17 cellular contexts compared by ENCODE assay signal in genomic region chr22:24816841-24817240, GRCh38. TPM values are rescaled to one million over a fixed set of nuclear protein-coding genes. Genes with fewer than 3 reads are reported as not detected.
A peak's percentile ranks its signal among the peaks of the same experiment; 100 is the strongest.
DNase-seq lines count a peak whose midpoint lies in the region; ATAC-seq and TF ChIP-seq lines count a peak whose summit lies in the region.
"Had no signal": no experiment of that assay in that cellular context is flagged by ENCODE, and none has a peak within 500 bp of the region (broad histone marks: within the 10 kb centered on the region; RNA-seq: fewer than 3 reads in every experiment).

No MANE protein-coding gene starts in this region.

- TF ChIP-seq RAD21 in SK-N-SH (IDR thresholded peaks at IDR 0.05; ENCODE audit: low read length), result no peak

- H3K9me2 ChIP-seq in SK-N-SH (no peaks in the 10 kb centered on the region), hepatocyte (replicated peaks; ENCODE audit: insufficient read depth) (no peaks in the 10 kb centered on the region)

- no peak overlapping the region for H3K27ac Mint-ChIP-seq in naive thymus-derived CD4-positive, alpha-beta T cell
- H3K27ac Mint-ChIP-seq: CD4-positive, alpha-beta T cell had no signal

- no peak overlapping the region; a peak in 1 of 4 replicates for H3K4me3 ChIP-seq in SK-N-SH (ENCODE audit: low read depth in 2 of 2, low read length in 1 of 2)
- H3K4me3 ChIP-seq in hepatocyte, result no peak overlapping the region
- no peak overlapping the region for H3K4me3 ChIP-seq in naive thymus-derived CD4-positive, alpha-beta T cell (ENCODE audit: low read length)
- no peak overlapping the region for H3K4me3 ChIP-seq in WERI-Rb-1 (ENCODE audit: low read depth, low read length)

- CTCF ChIA-PET in SK-N-SH (lab: Yijun Ruan, JAX), result interaction anchor here (0.8 to 1.8 kb wide), 6 partner anchors 9 to 231 kb away, joined by 3 to 7 read pairs (median 4); no protein-coding TSS in a partner anchor
- CTCF ChIA-PET in naive thymus-derived CD4-positive, alpha-beta T cell (lab: Charles Lee), result interaction anchor here (0.6 kb wide), 1 partner anchor 658 kb away, joined by 4 read pairs; no protein-coding TSS in a partner anchor

- H3K4me1 ChIP-seq in SK-N-SH (ENCODE audit: control insufficient read depth in 1 of 2, insufficient read depth in 2 of 2, low read depth in 1 of 2, low read length in 1 of 2) (peaks cover 0 to 37% of the 10 kb centered on the region in 2 experiments; a peak in 1 of 4 replicates), hepatocyte (ENCODE audit: insufficient read depth) (peaks cover 7% of the 10 kb centered on the region)
- no peaks in the 10 kb centered on the region for H3K4me1 ChIP-seq in naive thymus-derived CD4-positive, alpha-beta T cell (ENCODE audit: control insufficient read depth in 2 of 2, insufficient read depth in 2 of 2, low read length in 2 of 2)

- no peak for ATAC-seq in GM18870 (IDR thresholded peaks at IDR 0.05; ENCODE audit: unreplicated experiment)
- no peak for ATAC-seq in naive thymus-derived CD4-positive, alpha-beta T cell

- H3K27me3 Mint-ChIP-seq in naive thymus-derived CD4-positive, alpha-beta T cell, result peaks cover 0 to 3% (median 0%) of the 10 kb centered on the region in 5 donors
- H3K27me3 Mint-ChIP-seq: CD4-positive, alpha-beta T cell had no signal

- no peaks in the 10 kb centered on the region for H3K9me3 ChIP-seq in SK-N-SH
- no peaks in the 10 kb centered on the region for H3K9me3 ChIP-seq in hepatocyte (ENCODE audit: low read depth)
- H3K9me3 ChIP-seq in naive thymus-derived CD4-positive, alpha-beta T cell (ENCODE audit: control insufficient read depth in 2 of 3, low read length in 3 of 3), result peaks cover 0 to 14% (median 0%) of the 10 kb centered on the region in 3 experiments
- H3K9me3 ChIP-seq in WERI-Rb-1 (ENCODE audit: severe bottlenecking), result peaks cover 6% of the 10 kb centered on the region

- H2AFZ ChIP-seq in SK-N-SH (ENCODE audit: low read depth) (no peak overlapping the region), hepatocyte (no peak overlapping the region)

- no peaks in the 10 kb centered on the region for H3F3A ChIP-seq in SK-N-SH (replicated peaks; ENCODE audit: insufficient read depth)

- H3K9ac ChIP-seq in SK-N-SH, result no peak overlapping the region

- no peaks in the 10 kb centered on the region for H4K20me1 ChIP-seq in SK-N-SH (ENCODE audit: insufficient read depth)
- H4K20me1 ChIP-seq in hepatocyte (ENCODE audit: insufficient read depth, poor library complexity, severe bottlenecking), result no peaks in the 10 kb centered on the region

- H3K36me3 ChIP-seq in SK-N-SH (replicated peaks in 1 of 2; ENCODE audit: control insufficient read depth in 1 of 2, insufficient read depth in 2 of 2, low read length in 1 of 2), result no peaks in the 10 kb centered on the region
- no peaks in the 10 kb centered on the region for H3K36me3 ChIP-seq in hepatocyte (replicated peaks; ENCODE audit: insufficient read depth, low read depth)
- no peaks in the 10 kb centered on the region for H3K36me3 ChIP-seq in naive thymus-derived CD4-positive, alpha-beta T cell (ENCODE audit: control insufficient read depth in 2 of 3, insufficient read depth in 3 of 3, low read length in 3 of 3)
- no peaks in the 10 kb centered on the region for H3K36me3 ChIP-seq in WERI-Rb-1

- DNase-seq in C1 segment of cervical spinal cord (lab: John Stamatoyannopoulos, UW) (peak in 10 of 14 donors; percentile 17 to 93 (median 39)), SK-N-SH (peak; percentile 75), hepatocyte (ENCODE audit: low spot score) (peak; percentile 32), pons (ENCODE audit: low spot score) (peak; percentile 46), WERI-Rb-1 (no peak)
- no peak for DNase-seq in naive thymus-derived CD4-positive, alpha-beta T cell
- no peak for DNase-seq in activated T-cell treated with anti-CD3 and anti-CD28 coated beads, Interleukin-2, amount 50 U/mL, for 1 hour
- DNase-seq: AML-193; CD4-positive, alpha-beta T cell; DMS79 treated with DMSO at 0.1 percent for 48 hours; GDM1; GOT3; NCI-H1048; NCI-H345; SHP77 treated with DMSO at 0.1 percent for 48 hours had no signal

- TF ChIP-seq EP300 in SK-N-SH (IDR thresholded peaks at IDR 0.05; ENCODE audit: borderline replicate concordance in 1 of 2, low read depth in 1 of 2, low read length in 1 of 2), result peak in 1 of 2 experiments; percentile 58; a peak in 1 of 4 replicates

- TF ChIP-seq CTCF in SK-N-SH (IDR thresholded peaks at IDR 0.05) (no peak), hepatocyte (IDR thresholded peaks at IDR 0.05; ENCODE audit: poor library complexity) (no peak), WERI-Rb-1 (IDR thresholded peaks at IDR 0.05; ENCODE audit: low read depth, low read length) (no peak)

- intact Hi-C loops in naive thymus-derived CD4-positive, alpha-beta T cell (cut with micrococcal nuclease), result no loop called here

- peak overlapping the region in 1 of 2 experiments; percentile 78; a peak in 2 of 4 replicates for H3K27ac ChIP-seq in SK-N-SH (ENCODE audit: low read depth in 2 of 2, low read length in 1 of 2)
- H3K27ac ChIP-seq in hepatocyte, result no peak overlapping the region
- H3K27ac ChIP-seq in naive thymus-derived CD4-positive, alpha-beta T cell (ENCODE audit: low read depth, low read length), result no peak overlapping the region
- H3K27ac ChIP-seq in WERI-Rb-1, result no peak overlapping the region
- H3K27ac ChIP-seq: HL-60 had no signal

- POLR2A ChIA-PET in SK-N-SH (lab: Yijun Ruan, JAX), result interaction anchor here (1.0 kb wide), 1 partner anchor 9 kb away, joined by 3 read pairs; no protein-coding TSS in a partner anchor
- POLR2A ChIA-PET in naive thymus-derived CD4-positive, alpha-beta T cell (lab: Charles Lee), result no interaction called here

- H3K27me3 ChIP-seq in SK-N-SH (ENCODE audit: insufficient read depth) (no peaks in the 10 kb centered on the region), hepatocyte (no peaks in the 10 kb centered on the region), WERI-Rb-1 (ENCODE audit: insufficient read depth, low read depth, severe bottlenecking) (no peaks in the 10 kb centered on the region)
- no peaks in the 10 kb centered on the region for H3K27me3 ChIP-seq in naive thymus-derived CD4-positive, alpha-beta T cell (ENCODE audit: control insufficient read depth in 2 of 2, insufficient read depth in 2 of 2, low read length in 2 of 2)

- H3K79me2 ChIP-seq in SK-N-SH (ENCODE audit: insufficient read depth) (no peaks in the 10 kb centered on the region), hepatocyte (no peaks in the 10 kb centered on the region)

- peaks cover 0 to 8% (median 4%) of the 10 kb centered on the region in 7 donors for H3K4me1 Mint-ChIP-seq in naive thymus-derived CD4-positive, alpha-beta T cell

- WGBS in SK-N-SH (ENCODE audit: low lambda C conversion rate), result 27% methylated on average over 5 of the region's 5 CpGs
- WGBS in hepatocyte (ENCODE audit: low lambda C conversion rate, missing lambda C conversion rate), result 45% methylated on average over 5 of the region's 5 CpGs

- H3K4me2 ChIP-seq in SK-N-SH (no peak overlapping the region), hepatocyte (no peak overlapping the region)

- H3K9me3 Mint-ChIP-seq in naive thymus-derived CD4-positive, alpha-beta T cell, result peaks cover 0 to 29% (median 12%) of the 10 kb centered on the region in 11 donors

- no peak overlapping the region for H3K4me3 Mint-ChIP-seq in naive thymus-derived CD4-positive, alpha-beta T cell
- H3K4me3 Mint-ChIP-seq: CD4-positive, alpha-beta T cell had no signal

- peaks cover 3 to 26% (median 14%) of the 10 kb centered on the region in 5 donors for H3K36me3 Mint-ChIP-seq in naive thymus-derived CD4-positive, alpha-beta T cell

TF ChIP-seq in SK-N-SH, 30 proteins besides CTCF, POLR2A, EP300 and RAD21 (continues in another document):
- TF ChIP-seq NFIC (IDR thresholded peaks at IDR 0.05; ENCODE audit: borderline replicate concordance) (no peak), USF1 (IDR thresholded peaks at IDR 0.05; ENCODE audit: borderline replicate concordance, low read depth) (no peak), USF2 (IDR thresholded peaks at IDR 0.05; ENCODE audit: borderline replicate concordance, low read depth, low read length) (no peak), JUND (IDR thresholded peaks at IDR 0.05) (no peak), FOXM1 (IDR thresholded peaks at IDR 0.05; ENCODE audit: low read depth) (no peak), TAF1 (IDR thresholded peaks at IDR 0.05; ENCODE audit: borderline replicate concordance, low read depth, low read length) (no peak), NRF1 (IDR thresholded peaks at IDR 0.05; ENCODE audit: low read depth, low read length) (no peak), RFX5 (IDR thresholded peaks at IDR 0.05; ENCODE audit: low read length) (no peak), RCOR1 (IDR thresholded peaks at IDR 0.05; ENCODE audit: low read length) (peak; percentile 50; the same call in 1 of the 2 replicates)
- TF ChIP-seq, protein P1, sequence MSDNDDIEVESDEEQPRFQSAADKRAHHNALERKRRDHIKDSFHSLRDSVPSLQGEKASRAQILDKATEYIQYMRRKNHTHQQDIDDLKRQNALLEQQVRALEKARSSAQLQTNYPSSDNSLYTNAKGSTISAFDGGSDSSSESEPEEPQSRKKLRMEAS (IDR thresholded peaks at IDR 0.05; ENCODE audit: low read depth), result no peak

RNA-seq across cellular contexts. Expression of gene SGSM1, which starts 10.8 kb away (rescaled TPM):
- polyA plus RNA-seq in SK-N-SH (2012; rRNA removed) (0.15 and 0.26 TPM in 2 replicates), hepatocyte (1.7 TPM in 2 replicates)
- 0.14 and 0.26 TPM in 2 replicates for polyA plus RNA-seq in SK-N-SH (2012; cell fraction: cytosol; rRNA removed)
- polyA plus RNA-seq in SK-N-SH (2012; cell fraction: nucleus; rRNA removed), result 0.25 and 0.35 TPM in 2 replicates
- total RNA-seq in hepatocyte, result 3.1 and 3.5 TPM in 2 replicates
- 1 to 10 TPM in 4 of 5 experiments, under 1 TPM in 1; 0.29 to 3.3 (median 2.9) TPM for total RNA-seq in naive thymus-derived CD4-positive, alpha-beta T cell
- under 1 TPM; 0.43 to 0.52 TPM for polyA plus RNA-seq in naive thymus-derived CD4-positive, alpha-beta T cell

RNA-seq across cellular contexts. Expression of gene PIWIL3, which starts 42.3 kb away (rescaled TPM):
- polyA plus RNA-seq in SK-N-SH (2012; rRNA removed) (not detected in 2 replicates), hepatocyte (not detected in 2 replicates)
- polyA plus RNA-seq in SK-N-SH (2012; cell fraction: cytosol; rRNA removed), result not detected in 2 replicates
- polyA plus RNA-seq in SK-N-SH (2012; cell fraction: nucleus; rRNA removed), result not detected in 2 replicates
- 0.12 TPM in 1 of 2 replicates, not detected in the other for total RNA-seq in hepatocyte
- total RNA-seq in naive thymus-derived CD4-positive, alpha-beta T cell, result not detected
- not detected for polyA plus RNA-seq in naive thymus-derived CD4-positive, alpha-beta T cell
- total RNA-seq: CD4-positive, alpha-beta T cell had no signal

Comparison
In these comparisons a context has a peak if more than half of its experiments do, and no peak if none do; other contexts are left out.
1. DNase-seq: peak in C1 segment of cervical spinal cord (10 of 14), SK-N-SH (single experiment), hepatocyte (single experiment) and pons (single experiment); none in naive thymus-derived CD4-positive, alpha-beta T cell (0 of 9), WERI-Rb-1 (single experiment) and activated T-cell treated with anti-CD3 and anti-CD28 coated beads, Interleukin-2, amount 50 U/mL, for 1 hour (single experiment).